Comparison of ENCODE assay signal across 8 cellular contexts in the genomic region with DNA sequence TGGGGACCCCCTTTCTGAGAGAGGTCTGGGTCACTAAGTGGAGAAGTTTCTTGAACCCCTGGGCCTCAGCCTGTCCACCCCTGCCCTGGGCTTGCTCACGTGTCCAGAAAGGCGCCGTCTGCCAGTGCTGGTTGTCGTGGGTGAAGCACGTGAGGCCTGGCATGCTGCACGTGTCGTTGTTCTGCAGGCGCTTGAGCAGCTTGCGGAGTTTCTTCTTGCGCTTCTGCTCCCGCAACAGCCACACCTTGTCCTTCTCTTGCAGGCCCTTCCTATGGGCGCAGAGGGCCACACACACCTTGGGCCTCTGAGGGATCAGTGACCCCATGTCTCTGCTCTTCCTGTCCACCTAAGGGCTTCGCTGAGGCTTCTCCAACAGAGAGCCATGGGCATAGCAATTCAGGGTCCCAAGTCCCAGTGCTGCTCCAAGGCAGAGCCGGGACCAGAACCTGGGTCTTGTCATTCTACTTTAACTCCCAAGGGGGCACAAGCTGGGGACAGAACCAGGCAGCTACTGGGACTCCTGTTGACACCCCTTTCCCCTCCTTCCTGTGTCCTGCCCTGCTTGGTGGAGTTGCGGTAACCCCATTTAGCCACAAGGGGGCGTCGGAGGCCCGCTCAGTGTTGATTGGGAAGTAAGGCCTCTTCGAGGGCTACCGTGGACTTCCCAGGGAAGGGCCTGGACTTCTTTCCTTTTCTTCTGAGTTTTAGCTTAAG.
DNase-seq lines count a peak whose midpoint lies in the region; ATAC-seq and TF ChIP-seq lines count a peak whose summit lies in the region.

No MANE protein-coding gene starts in this region.

- H3K4me1 ChIP-seq in Panc1 (ENCODE audit: control insufficient read depth, insufficient read depth, low read length): peaks cover 3% of the 10 kb centered on the region; the same call in 1 of the 2 replicates

- no peaks in the 10 kb centered on the region for H3K36me3 ChIP-seq in Panc1 (ENCODE audit: control insufficient read depth, insufficient read depth, low read length)

- intact Hi-C loops in Panc1 (cut with micrococcal nuclease; ENCODE audit: unreplicated experiment): loop anchor here (5.0 kb wide), 1 partner anchor 959 kb away; no protein-coding TSS in a partner anchor

- in situ Hi-C loops in Panc1 (cut with HindIII; ENCODE audit: low pct_unique_long_range_greater_than_20kb, low sequenced_read_pairs): no loop called here

- POLR2A ChIA-PET in Panc1 (lab: Charles Lee): no interaction called here

- H3K9me3 Mint-ChIP-seq in activated T-cell treated with anti-CD3 and anti-CD28 coated beads, Interleukin-2, amount 50 U/mL, for 24 hours: no peaks in the 10 kb centered on the region
- H3K9me3 Mint-ChIP-seq in nephron progenitor cell: no peaks in the 10 kb centered on the region

- H3K27me3 ChIP-seq in Panc1 (ENCODE audit: control insufficient read depth, insufficient read depth, low read length): no peaks in the 10 kb centered on the region

- H3K36me3 Mint-ChIP-seq in activated T-cell treated with anti-CD3 and anti-CD28 coated beads, Interleukin-2, amount 50 U/mL, for 24 hours (ENCODE audit: low read depth): peaks cover 63% of the 10 kb centered on the region
- peaks cover 37% of the 10 kb centered on the region for H3K36me3 Mint-ChIP-seq in nephron progenitor cell (ENCODE audit: low read depth)

- H3K4me3 ChIP-seq in Panc1 (ENCODE audit: low read depth in 2 of 2, low read length in 2 of 2): no peak overlapping the region

- peaks cover 7% of the 10 kb centered on the region for H3K4me1 Mint-ChIP-seq in activated T-cell treated with anti-CD3 and anti-CD28 coated beads, Interleukin-2, amount 50 U/mL, for 24 hours (ENCODE audit: low read depth)
- H3K4me1 Mint-ChIP-seq in nephron progenitor cell: peaks cover 30% of the 10 kb centered on the region

- H3K27ac ChIP-seq in Panc1 (ENCODE audit: low read length): no peak overlapping the region

- CTCF ChIA-PET in Panc1 (lab: Charles Lee): interaction anchor here (0.5 to 1.2 kb wide), 4 partner anchors 14 to 958 kb away, joined by 3 read pairs; no protein-coding TSS in a partner anchor

- peak; percentile 98 for TF ChIP-seq CTCF in Panc1 (IDR thresholded peaks at IDR 0.05)
- peak; percentile 98 for TF ChIP-seq CTCF in nephron progenitor cell (IDR thresholded peaks at IDR 0.05)

- H3K4me3 Mint-ChIP-seq in activated T-cell treated with anti-CD3 and anti-CD28 coated beads, Interleukin-2, amount 50 U/mL, for 24 hours: no peak overlapping the region
- no peak overlapping the region for H3K4me3 Mint-ChIP-seq in nephron progenitor cell

- H3K27me3 Mint-ChIP-seq in activated T-cell treated with anti-CD3 and anti-CD28 coated beads, Interleukin-2, amount 50 U/mL, for 24 hours: no peaks in the 10 kb centered on the region
- no peaks in the 10 kb centered on the region for H3K27me3 Mint-ChIP-seq in nephron progenitor cell (ENCODE audit: low read depth, poor library complexity)

- DNase-seq in DMS79 treated with DMSO at 0.1 percent for 48 hours (lab: John Stamatoyannopoulos, UW): peak; percentile 33
- DNase-seq in HuH-7 (ENCODE audit: low spot score): peak; percentile 88
- DNase-seq in Panc1 (ENCODE audit: low read depth, low spot score): peak; percentile 50
- peak; percentile 82 for DNase-seq in activated T-cell treated with anti-CD3 and anti-CD28 coated beads, Interleukin-2, amount 50 U/mL, for 24 hours
- DNase-seq in fibroblast of gingiva (ENCODE audit: low read depth): peak; percentile 68
- peak; percentile 89 for DNase-seq in nephron progenitor cell
- peak; percentile 74 for DNase-seq in stimulated activated naive CD8-positive, alpha-beta T cell treated with anti-CD3 and anti-CD28 coated beads, Interleukin-15, Interleukin-2, amounts not matched to agents 100 U/mL and 50 U/mL, for 24 hours

- no peaks in the 10 kb centered on the region for H3K9me3 ChIP-seq in Panc1 (ENCODE audit: control insufficient read depth, insufficient read depth, low read depth, low read length)

- H3K27ac Mint-ChIP-seq in activated T-cell treated with anti-CD3 and anti-CD28 coated beads, Interleukin-2, amount 50 U/mL, for 24 hours: no peak overlapping the region
- no peak overlapping the region for H3K27ac Mint-ChIP-seq in nephron progenitor cell

- ATAC-seq in Panc1 (peak; percentile 86), GM19463 (IDR thresholded peaks at IDR 0.05; ENCODE audit: unreplicated experiment) (no peak)
- peak; percentile 61 for ATAC-seq in stimulated activated naive CD8-positive, alpha-beta T cell treated with anti-CD3 and anti-CD28 coated beads, Interleukin-15, Interleukin-2, amounts not matched to agents 100 U/mL and 50 U/mL, for 24 hours

- BruUV-seq in Panc1 (replicated peaks; lab: Mats Ljungman, UMichigan): no TSS peak

Comparison
In these comparisons a context has a peak if more than half of its experiments do, and no peak if none do; other contexts are left out.
1. DNase-seq: peak in every context shown above with its lines; median percentile 89 in nephron progenitor cell; 88 in HuH-7; 82 in activated T-cell treated with anti-CD3 and anti-CD28 coated beads, Interleukin-2, amount 50 U/mL, for 24 hours; 74 in stimulated activated naive CD8-positive, alpha-beta T cell treated with anti-CD3 and anti-CD28 coated beads, Interleukin-15, Interleukin-2, amounts not matched to agents 100 U/mL and 50 U/mL, for 24 hours; 68 in fibroblast of gingiva; 50 in Panc1; 33 in DMS79 treated with DMSO at 0.1 percent for 48 hours.